In the genomic region with DNA sequence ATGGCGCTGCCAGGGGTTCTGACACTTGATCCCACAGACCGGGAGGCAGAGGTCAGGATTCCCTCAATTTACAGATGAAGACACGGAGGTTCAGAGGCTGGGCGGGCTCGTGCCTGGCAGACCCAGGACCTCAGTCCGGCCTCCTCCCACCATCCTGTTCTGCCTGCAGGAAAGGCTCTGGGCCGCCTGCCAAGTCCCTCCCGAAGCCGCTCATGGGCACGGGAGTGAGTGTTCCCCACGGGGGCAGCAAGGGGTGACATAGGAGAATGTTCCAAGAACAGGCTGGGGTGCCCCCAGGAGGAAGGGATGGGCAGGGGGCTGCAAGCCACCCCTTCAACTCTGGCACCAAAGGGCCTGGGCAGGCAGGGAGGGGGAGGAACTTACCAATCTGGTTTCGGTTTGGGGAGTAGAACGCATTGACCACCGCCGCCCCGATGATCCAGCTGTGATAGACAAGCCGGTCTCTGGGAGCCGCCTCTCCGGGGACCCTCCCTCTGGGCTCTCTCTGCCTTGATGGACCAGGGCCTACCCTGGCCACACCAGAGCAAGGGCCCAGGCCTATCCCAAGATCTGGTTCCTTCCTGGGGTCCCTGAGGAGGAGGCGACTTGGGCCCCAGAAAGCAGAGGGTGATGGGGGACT, we compare ENCODE assay signal across 8 cellular contexts. TPM values are rescaled to one million over a fixed set of nuclear protein-coding genes. Genes with fewer than 3 reads are reported as not detected.
DNase-seq lines count a peak whose midpoint lies in the region; ATAC-seq and TF ChIP-seq lines count a peak whose summit lies in the region.

No MANE protein-coding gene starts in this region.

- CTCF ChIA-PET in PC-9 (lab: Charles Lee), result no interaction called here
- CTCF ChIA-PET in CD8-positive, alpha-beta T cell (lab: Charles Lee), result no interaction called here

- H3K27me3 ChIP-seq in PC-9 (ENCODE audit: insufficient read depth, low read depth), result peaks cover 27% of the 10 kb centered on the region
- H3K27me3 ChIP-seq in rectal smooth muscle tissue (ENCODE audit: control insufficient read depth, insufficient read depth, low read length), result no peaks in the 10 kb centered on the region
- no peaks in the 10 kb centered on the region for H3K27me3 ChIP-seq in CD8-positive, alpha-beta T cell (ENCODE audit: insufficient read depth, low read length)

- intact Hi-C loops in PC-9 (cut with micrococcal nuclease; ENCODE audit: unreplicated experiment), result no loop called here
- intact Hi-C loops in CD8-positive, alpha-beta T cell (cut with DNase I, micrococcal nuclease), result no loop called here

- no peak overlapping the region for H3K27ac Mint-ChIP-seq in progenitor cell of endocrine pancreas
- no peak overlapping the region for H3K27ac Mint-ChIP-seq in CD8-positive, alpha-beta T cell

- no peaks in the 10 kb centered on the region for H4K20me1 ChIP-seq in PC-9 (ENCODE audit: insufficient read depth)

- H3K36me3 Mint-ChIP-seq in progenitor cell of endocrine pancreas (ENCODE audit: insufficient read depth), result peaks cover 7% of the 10 kb centered on the region
- peaks cover 4% of the 10 kb centered on the region for H3K36me3 Mint-ChIP-seq in CD8-positive, alpha-beta T cell

- H3K4me1 ChIP-seq in PC-9 (replicated peaks; ENCODE audit: insufficient read depth) (no peaks in the 10 kb centered on the region), rectal smooth muscle tissue (ENCODE audit: control insufficient read depth, insufficient read depth, low read length) (no peaks in the 10 kb centered on the region)
- H3K4me1 ChIP-seq in CD8-positive, alpha-beta T cell (ENCODE audit: insufficient read depth, low read length), result peaks cover 4% of the 10 kb centered on the region

- no peaks in the 10 kb centered on the region for H3K79me2 ChIP-seq in PC-9 (ENCODE audit: low read depth)

- H3K4me3 Mint-ChIP-seq in progenitor cell of endocrine pancreas (ENCODE audit: low read depth), result no peak overlapping the region
- H3K4me3 Mint-ChIP-seq in CD8-positive, alpha-beta T cell, result no peak overlapping the region

- H2AFZ ChIP-seq in PC-9, result no peak overlapping the region

- no peaks in the 10 kb centered on the region for H3K36me3 ChIP-seq in PC-9 (ENCODE audit: low read depth)
- H3K36me3 ChIP-seq in rectal smooth muscle tissue (ENCODE audit: control insufficient read depth, insufficient read depth, low read length), result peaks cover 3% of the 10 kb centered on the region
- no peaks in the 10 kb centered on the region for H3K36me3 ChIP-seq in CD8-positive, alpha-beta T cell (ENCODE audit: insufficient read depth, low read length)

- no peaks in the 10 kb centered on the region for H3F3A ChIP-seq in PC-9 (ENCODE audit: insufficient read depth, low read depth)

- no TSS peak for BruUV-seq in PC-9 (replicated peaks; lab: Mats Ljungman, UMichigan)

- no peaks in the 10 kb centered on the region for H3K4me1 Mint-ChIP-seq in progenitor cell of endocrine pancreas (ENCODE audit: low read depth)
- peaks cover 7% of the 10 kb centered on the region for H3K4me1 Mint-ChIP-seq in CD8-positive, alpha-beta T cell (ENCODE audit: low read depth)

- H3K9me2 ChIP-seq in PC-9 (ENCODE audit: insufficient read depth), result no peaks in the 10 kb centered on the region

- DNase-seq in GM04504 (ENCODE audit: low read depth) (peak; percentile 1), PC-9 (peak in 1 of 2 experiments; percentile 54), fibroblast of the aortic adventitia (ENCODE audit: low read depth) (peak; percentile 12), mesenteric fat pad (ENCODE audit: low spot score) (no peak), progenitor cell of endocrine pancreas (ENCODE audit: low spot score, unreplicated experiment) (no peak), NCI-H774 (lab: John Stamatoyannopoulos, UW) (no peak)
- no peak for DNase-seq in CD8-positive, alpha-beta T cell

- no peak for ATAC-seq in CD8-positive, alpha-beta T cell

- H3K27me3 Mint-ChIP-seq in progenitor cell of endocrine pancreas, result peaks cover 7% of the 10 kb centered on the region
- H3K27me3 Mint-ChIP-seq in CD8-positive, alpha-beta T cell (ENCODE audit: low read depth), result no peaks in the 10 kb centered on the region

- H3K9me3 ChIP-seq in PC-9 (ENCODE audit: insufficient read depth, low read depth), result no peaks in the 10 kb centered on the region
- H3K9me3 ChIP-seq in CD8-positive, alpha-beta T cell (ENCODE audit: low read length), result no peaks in the 10 kb centered on the region

- TF ChIP-seq CTCF in PC-9 (conservative IDR thresholded peaks at IDR 0.05), result no peak
- TF ChIP-seq CTCF in fibroblast of the aortic adventitia (IDR thresholded peaks at IDR 0.05; ENCODE audit: insufficient read depth, low read length), result no peak
- TF ChIP-seq CTCF in progenitor cell of endocrine pancreas (IDR thresholded peaks at IDR 0.05; ENCODE audit: unreplicated experiment), result no peak
- no peak for TF ChIP-seq CTCF in CD8-positive, alpha-beta T cell (IDR thresholded peaks at IDR 0.05)

- H3K9me3 Mint-ChIP-seq in progenitor cell of endocrine pancreas (ENCODE audit: low read depth), result peaks cover 5% of the 10 kb centered on the region
- H3K9me3 Mint-ChIP-seq in CD8-positive, alpha-beta T cell, result no peaks in the 10 kb centered on the region

- no peak overlapping the region for H3K4me3 ChIP-seq in PC-9
- no peak overlapping the region for H3K4me3 ChIP-seq in fibroblast of the aortic adventitia (ENCODE audit: low read depth, low read length)
- H3K4me3 ChIP-seq in rectal smooth muscle tissue (ENCODE audit: low read length), result peak overlapping the region; percentile 46
- no peak overlapping the region for H3K4me3 ChIP-seq in CD8-positive, alpha-beta T cell (ENCODE audit: low read depth, low read length)

- POLR2A ChIA-PET in PC-9 (lab: Charles Lee; ENCODE audit: unreplicated experiment), result no interaction called here
- POLR2A ChIA-PET in CD8-positive, alpha-beta T cell (lab: Charles Lee), result no interaction called here

- no peak overlapping the region for H3K9ac ChIP-seq in rectal smooth muscle tissue (ENCODE audit: low read length)

- H3K27ac ChIP-seq in PC-9, result no peak overlapping the region
- no peak overlapping the region for H3K27ac ChIP-seq in rectal smooth muscle tissue (ENCODE audit: low read depth, low read length)
- H3K27ac ChIP-seq in CD8-positive, alpha-beta T cell (ENCODE audit: low read depth, low read length), result no peak overlapping the region

- peak overlapping the region; percentile 56 for H3K4me2 ChIP-seq in PC-9

RNA-seq across cellular contexts. Expression of gene PRXL2B, which starts 7.5 kb away (rescaled TPM):
- 26.1 and 35.3 TPM in 2 replicates for total RNA-seq in PC-9 (2021)
- total RNA-seq in fibroblast of the aortic adventitia (ENCODE audit: low replicate concordance), result 15.5 and 23.0 TPM in 2 replicates
- 12.4 TPM for total RNA-seq in mesenteric fat pad
- 32.0 and 36.4 TPM in 2 replicates for total RNA-seq in progenitor cell of endocrine pancreas
- total RNA-seq in CD8-positive, alpha-beta T cell, result 10 to 100 TPM; 13.5 to 15.9 TPM

RNA-seq across cellular contexts. Expression of gene TNFRSF14, which starts 38.0 kb away (rescaled TPM):
- total RNA-seq in PC-9 (2021) (9.9 and 13.8 TPM in 2 replicates), fibroblast of the aortic adventitia (ENCODE audit: low replicate concordance) (12.0 and 32.2 TPM in 2 replicates), mesenteric fat pad (53.7 TPM), progenitor cell of endocrine pancreas (0.41 and 0.75 TPM in 2 replicates)
- total RNA-seq in CD8-positive, alpha-beta T cell, result 100 to 1,000 TPM; 158 to 160 TPM

RNA-seq across cellular contexts. Expression of gene MMEL1, which starts 38.7 kb away (rescaled TPM):
- total RNA-seq in PC-9 (2021) (2.7 and 4.9 TPM in 2 replicates), fibroblast of the aortic adventitia (ENCODE audit: low replicate concordance) (not detected in 2 replicates), mesenteric fat pad (3.2 TPM), progenitor cell of endocrine pancreas (0.64 and 0.93 TPM in 2 replicates)
- total RNA-seq in CD8-positive, alpha-beta T cell, result 1 to 10 TPM; 1.4 TPM

Comparison
In these comparisons a context has a peak if more than half of its experiments do, and no peak if none do; other contexts are left out.
1. DNase-seq: peak in GM04504 (single experiment) and fibroblast of the aortic adventitia (single experiment); none in mesenteric fat pad (single experiment), progenitor cell of endocrine pancreas (single experiment), NCI-H774 (single experiment) and CD8-positive, alpha-beta T cell (0 of 7).